Comparison of ENCODE assay signal across 1 cellular context in genomic region chr6:90121982-90122381, GRCh38.
TF ChIP-seq lines count a peak whose summit lies in the region.

No MANE protein-coding gene starts in this region.

TF ChIP-seq in HepG2, 621 proteins besides CTCF, POLR2A, EP300 and RAD21 (continued from another document):
- TF ChIP-seq, protein P1, sequence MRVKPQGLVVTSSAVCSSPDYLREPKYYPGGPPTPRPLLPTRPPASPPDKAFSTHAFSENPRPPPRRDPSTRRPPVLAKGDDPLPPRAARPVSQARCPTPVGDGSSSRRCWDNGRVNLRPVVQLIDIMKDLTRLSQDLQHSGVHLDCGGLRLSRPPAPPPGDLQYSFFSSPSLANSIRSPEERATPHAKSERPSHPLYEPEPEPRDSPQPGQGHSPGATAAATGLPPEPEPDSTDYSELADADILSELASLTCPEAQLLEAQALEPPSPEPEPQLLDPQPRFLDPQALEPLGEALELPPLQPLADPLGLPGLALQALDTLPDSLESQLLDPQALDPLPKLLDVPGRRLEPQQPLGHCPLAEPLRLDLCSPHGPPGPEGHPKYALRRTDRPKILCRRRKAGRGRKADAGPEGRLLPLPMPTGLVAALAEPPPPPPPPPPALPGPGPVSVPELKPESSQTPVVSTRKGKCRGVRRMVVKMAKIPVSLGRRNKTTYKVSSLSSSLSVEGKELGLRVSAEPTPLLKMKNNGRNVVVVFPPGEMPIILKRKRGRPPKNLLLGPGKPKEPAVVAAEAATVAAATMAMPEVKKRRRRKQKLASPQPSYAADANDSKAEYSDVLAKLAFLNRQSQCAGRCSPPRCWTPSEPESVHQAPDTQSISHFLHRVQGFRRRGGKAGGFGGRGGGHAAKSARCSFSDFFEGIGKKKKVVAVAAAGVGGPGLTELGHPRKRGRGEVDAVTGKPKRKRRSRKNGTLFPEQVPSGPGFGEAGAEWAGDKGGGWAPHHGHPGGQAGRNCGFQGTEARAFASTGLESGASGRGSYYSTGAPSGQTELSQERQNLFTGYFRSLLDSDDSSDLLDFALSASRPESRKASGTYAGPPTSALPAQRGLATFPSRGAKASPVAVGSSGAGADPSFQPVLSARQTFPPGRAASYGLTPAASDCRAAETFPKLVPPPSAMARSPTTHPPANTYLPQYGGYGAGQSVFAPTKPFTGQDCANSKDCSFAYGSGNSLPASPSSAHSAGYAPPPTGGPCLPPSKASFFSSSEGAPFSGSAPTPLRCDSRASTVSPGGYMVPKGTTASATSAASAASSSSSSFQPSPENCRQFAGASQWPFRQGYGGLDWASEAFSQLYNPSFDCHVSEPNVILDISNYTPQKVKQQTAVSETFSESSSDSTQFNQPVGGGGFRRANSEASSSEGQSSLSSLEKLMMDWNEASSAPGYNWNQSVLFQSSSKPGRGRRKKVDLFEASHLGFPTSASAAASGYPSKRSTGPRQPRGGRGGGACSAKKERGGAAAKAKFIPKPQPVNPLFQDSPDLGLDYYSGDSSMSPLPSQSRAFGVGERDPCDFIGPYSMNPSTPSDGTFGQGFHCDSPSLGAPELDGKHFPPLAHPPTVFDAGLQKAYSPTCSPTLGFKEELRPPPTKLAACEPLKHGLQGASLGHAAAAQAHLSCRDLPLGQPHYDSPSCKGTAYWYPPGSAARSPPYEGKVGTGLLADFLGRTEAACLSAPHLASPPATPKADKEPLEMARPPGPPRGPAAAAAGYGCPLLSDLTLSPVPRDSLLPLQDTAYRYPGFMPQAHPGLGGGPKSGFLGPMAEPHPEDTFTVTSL (CRISPR knock-in tag; IDR thresholded peaks at IDR 0.05; ENCODE audit: borderline replicate concordance) = no peak
- TF ChIP-seq NCOA2 (CRISPR knock-in tag; IDR thresholded peaks at IDR 0.05) (no peak), THAP11 (CRISPR knock-in tag; IDR thresholded peaks at IDR 0.05) (no peak), SKI (IDR thresholded peaks at IDR 0.05; ENCODE audit: partially characterized antibody) (no peak), ZIK1 (CRISPR knock-in tag; IDR thresholded peaks at IDR 0.05; ENCODE audit: borderline replicate concordance, low read depth) (no peak), THYN1 (CRISPR knock-in tag; IDR thresholded peaks at IDR 0.05; ENCODE audit: borderline replicate concordance, low read depth) (no peak), ZNF775 (CRISPR knock-in tag; IDR thresholded peaks at IDR 0.05; ENCODE audit: borderline replicate concordance) (no peak), ZNF3 (CRISPR knock-in tag; IDR thresholded peaks at IDR 0.05) (no peak), CSRNP2 (CRISPR knock-in tag; conservative IDR thresholded peaks at IDR 0.05; ENCODE audit: low read depth) (no peak), ESRRA (CRISPR knock-in tag; IDR thresholded peaks at IDR 0.05; ENCODE audit: low read depth) (no peak), ZBTB8A (CRISPR knock-in tag; IDR thresholded peaks at IDR 0.05; ENCODE audit: borderline replicate concordance, low read depth) (no peak), ARID2 (CRISPR knock-in tag; IDR thresholded peaks at IDR 0.05; ENCODE audit: borderline replicate concordance) (no peak), ZZZ3 (CRISPR knock-in tag; IDR thresholded peaks at IDR 0.05; ENCODE audit: borderline replicate concordance) (no peak)
- TF ChIP-seq, protein P2, sequence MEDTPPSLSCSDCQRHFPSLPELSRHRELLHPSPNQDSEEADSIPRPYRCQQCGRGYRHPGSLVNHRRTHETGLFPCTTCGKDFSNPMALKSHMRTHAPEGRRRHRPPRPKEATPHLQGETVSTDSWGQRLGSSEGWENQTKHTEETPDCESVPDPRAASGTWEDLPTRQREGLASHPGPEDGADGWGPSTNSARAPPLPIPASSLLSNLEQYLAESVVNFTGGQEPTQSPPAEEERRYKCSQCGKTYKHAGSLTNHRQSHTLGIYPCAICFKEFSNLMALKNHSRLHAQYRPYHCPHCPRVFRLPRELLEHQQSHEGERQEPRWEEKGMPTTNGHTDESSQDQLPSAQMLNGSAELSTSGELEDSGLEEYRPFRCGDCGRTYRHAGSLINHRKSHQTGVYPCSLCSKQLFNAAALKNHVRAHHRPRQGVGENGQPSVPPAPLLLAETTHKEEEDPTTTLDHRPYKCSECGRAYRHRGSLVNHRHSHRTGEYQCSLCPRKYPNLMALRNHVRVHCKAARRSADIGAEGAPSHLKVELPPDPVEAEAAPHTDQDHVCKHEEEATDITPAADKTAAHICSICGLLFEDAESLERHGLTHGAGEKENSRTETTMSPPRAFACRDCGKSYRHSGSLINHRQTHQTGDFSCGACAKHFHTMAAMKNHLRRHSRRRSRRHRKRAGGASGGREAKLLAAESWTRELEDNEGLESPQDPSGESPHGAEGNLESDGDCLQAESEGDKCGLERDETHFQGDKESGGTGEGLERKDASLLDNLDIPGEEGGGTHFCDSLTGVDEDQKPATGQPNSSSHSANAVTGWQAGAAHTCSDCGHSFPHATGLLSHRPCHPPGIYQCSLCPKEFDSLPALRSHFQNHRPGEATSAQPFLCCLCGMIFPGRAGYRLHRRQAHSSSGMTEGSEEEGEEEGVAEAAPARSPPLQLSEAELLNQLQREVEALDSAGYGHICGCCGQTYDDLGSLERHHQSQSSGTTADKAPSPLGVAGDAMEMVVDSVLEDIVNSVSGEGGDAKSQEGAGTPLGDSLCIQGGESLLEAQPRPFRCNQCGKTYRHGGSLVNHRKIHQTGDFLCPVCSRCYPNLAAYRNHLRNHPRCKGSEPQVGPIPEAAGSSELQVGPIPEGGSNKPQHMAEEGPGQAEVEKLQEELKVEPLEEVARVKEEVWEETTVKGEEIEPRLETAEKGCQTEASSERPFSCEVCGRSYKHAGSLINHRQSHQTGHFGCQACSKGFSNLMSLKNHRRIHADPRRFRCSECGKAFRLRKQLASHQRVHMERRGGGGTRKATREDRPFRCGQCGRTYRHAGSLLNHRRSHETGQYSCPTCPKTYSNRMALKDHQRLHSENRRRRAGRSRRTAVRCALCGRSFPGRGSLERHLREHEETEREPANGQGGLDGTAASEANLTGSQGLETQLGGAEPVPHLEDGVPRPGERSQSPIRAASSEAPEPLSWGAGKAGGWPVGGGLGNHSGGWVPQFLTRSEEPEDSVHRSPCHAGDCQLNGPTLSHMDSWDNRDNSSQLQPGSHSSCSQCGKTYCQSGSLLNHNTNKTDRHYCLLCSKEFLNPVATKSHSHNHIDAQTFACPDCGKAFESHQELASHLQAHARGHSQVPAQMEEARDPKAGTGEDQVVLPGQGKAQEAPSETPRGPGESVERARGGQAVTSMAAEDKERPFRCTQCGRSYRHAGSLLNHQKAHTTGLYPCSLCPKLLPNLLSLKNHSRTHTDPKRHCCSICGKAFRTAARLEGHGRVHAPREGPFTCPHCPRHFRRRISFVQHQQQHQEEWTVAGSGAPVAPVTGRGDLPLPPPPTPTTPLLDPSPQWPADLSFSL (CRISPR knock-in tag; IDR thresholded peaks at IDR 0.05) = no peak
